ENCODE assay signal across 18 cellular contexts in genomic region chr6:167703781-167704180, GRCh38.
"Had no signal": no experiment of that assay in that cellular context is flagged by ENCODE, and none has a peak within 500 bp of the region (broad histone marks: within the 10 kb centered on the region; RNA-seq: fewer than 3 reads in every experiment).

No MANE protein-coding gene starts in this region.

- H3K4me3 ChIP-seq: body of pancreas, cardiac muscle cell, hepatocyte, smooth muscle cell, thyroid gland, uterus had no signal

- H3K27ac ChIP-seq: body of pancreas, cardiac muscle cell, hepatocyte, thyroid gland, uterus had no signal

- H3K4me1 ChIP-seq: body of pancreas, uterus had no signal

- H3K9me3 ChIP-seq: body of pancreas, thyroid gland, uterus had no signal

- H3K27me3 ChIP-seq: body of pancreas, cardiac muscle cell, hepatocyte, thyroid gland, uterus had no signal

- DNase-seq: activated gamma-delta T cell treated with Interleukin-2 at 50 U/mL for 16 hours; activated T-cell treated with anti-CD3 and anti-CD28 coated beads, Interleukin-2, amount 50 U/mL, for 1 hour; anterior cingulate cortex; body of pancreas; effector CD4-positive, alpha-beta T cell; foreskin melanocyte; glutamatergic neuron; immature natural killer cell; nephron progenitor cell; nucleus accumbens; stimulated activated CD4-positive, alpha-beta T cell treated with anti-CD3 and anti-CD28 coated beads, Interleukin-4, amount 100 ng/mL, for 4 hours; stimulated activated naive CD8-positive, alpha-beta T cell treated with anti-CD3 and anti-CD28 coated beads, Interleukin-15, Interleukin-2, amounts not matched to agents 100 U/mL and 50 U/mL, for 24 hours; T1000; thyroid gland; uterus had no signal

- H3K36me3 ChIP-seq: cardiac muscle cell, thyroid gland, uterus had no signal
